Comparison of ENCODE assay signal across 1 cellular context in the genomic region with DNA sequence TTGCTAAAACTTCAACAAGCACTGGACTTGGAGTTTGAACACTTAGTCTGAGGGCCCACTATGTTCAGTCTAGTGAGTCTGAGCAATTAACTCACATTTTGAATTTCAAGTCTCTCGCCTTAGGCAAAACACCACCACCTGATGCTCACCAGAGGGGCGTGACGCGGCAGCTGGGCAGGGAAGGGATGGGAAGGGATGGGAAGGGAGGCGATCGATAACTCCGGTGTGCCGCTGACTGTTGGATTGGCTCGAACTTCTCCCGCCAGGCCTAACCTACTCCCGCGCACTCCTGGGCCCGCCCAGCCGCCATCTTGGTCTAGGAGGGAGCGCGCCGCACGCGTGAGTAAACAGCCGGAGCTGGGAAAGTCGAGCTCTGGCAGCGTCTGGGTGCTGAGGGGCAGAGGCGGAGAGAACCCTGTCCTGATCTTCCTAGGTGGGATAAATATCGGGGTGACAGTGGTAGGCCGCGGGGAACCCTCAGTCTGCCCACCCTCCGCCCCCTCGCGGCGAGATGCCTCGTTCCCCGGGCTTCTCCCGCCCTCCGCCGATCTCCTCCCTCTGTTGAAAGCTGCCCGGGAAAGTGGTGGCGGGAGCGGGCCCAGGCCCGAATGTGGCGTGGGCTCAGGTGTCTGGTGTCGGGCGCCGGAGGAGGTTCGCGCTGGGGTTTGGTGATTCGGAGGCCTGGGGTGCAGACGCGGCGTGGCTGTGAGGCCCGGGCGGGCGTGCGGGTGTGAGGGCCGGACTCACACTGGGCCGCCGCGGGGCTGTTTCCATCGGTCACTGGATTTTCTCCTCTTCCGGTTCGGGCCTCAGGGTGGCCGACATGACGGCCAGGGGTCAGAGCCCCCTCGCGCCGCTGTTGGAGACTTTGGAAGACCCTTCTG.
A peak's percentile ranks its signal among the peaks of the same experiment; 100 is the strongest.
TF ChIP-seq lines count a peak whose summit lies in the region.

A gene with protein sequence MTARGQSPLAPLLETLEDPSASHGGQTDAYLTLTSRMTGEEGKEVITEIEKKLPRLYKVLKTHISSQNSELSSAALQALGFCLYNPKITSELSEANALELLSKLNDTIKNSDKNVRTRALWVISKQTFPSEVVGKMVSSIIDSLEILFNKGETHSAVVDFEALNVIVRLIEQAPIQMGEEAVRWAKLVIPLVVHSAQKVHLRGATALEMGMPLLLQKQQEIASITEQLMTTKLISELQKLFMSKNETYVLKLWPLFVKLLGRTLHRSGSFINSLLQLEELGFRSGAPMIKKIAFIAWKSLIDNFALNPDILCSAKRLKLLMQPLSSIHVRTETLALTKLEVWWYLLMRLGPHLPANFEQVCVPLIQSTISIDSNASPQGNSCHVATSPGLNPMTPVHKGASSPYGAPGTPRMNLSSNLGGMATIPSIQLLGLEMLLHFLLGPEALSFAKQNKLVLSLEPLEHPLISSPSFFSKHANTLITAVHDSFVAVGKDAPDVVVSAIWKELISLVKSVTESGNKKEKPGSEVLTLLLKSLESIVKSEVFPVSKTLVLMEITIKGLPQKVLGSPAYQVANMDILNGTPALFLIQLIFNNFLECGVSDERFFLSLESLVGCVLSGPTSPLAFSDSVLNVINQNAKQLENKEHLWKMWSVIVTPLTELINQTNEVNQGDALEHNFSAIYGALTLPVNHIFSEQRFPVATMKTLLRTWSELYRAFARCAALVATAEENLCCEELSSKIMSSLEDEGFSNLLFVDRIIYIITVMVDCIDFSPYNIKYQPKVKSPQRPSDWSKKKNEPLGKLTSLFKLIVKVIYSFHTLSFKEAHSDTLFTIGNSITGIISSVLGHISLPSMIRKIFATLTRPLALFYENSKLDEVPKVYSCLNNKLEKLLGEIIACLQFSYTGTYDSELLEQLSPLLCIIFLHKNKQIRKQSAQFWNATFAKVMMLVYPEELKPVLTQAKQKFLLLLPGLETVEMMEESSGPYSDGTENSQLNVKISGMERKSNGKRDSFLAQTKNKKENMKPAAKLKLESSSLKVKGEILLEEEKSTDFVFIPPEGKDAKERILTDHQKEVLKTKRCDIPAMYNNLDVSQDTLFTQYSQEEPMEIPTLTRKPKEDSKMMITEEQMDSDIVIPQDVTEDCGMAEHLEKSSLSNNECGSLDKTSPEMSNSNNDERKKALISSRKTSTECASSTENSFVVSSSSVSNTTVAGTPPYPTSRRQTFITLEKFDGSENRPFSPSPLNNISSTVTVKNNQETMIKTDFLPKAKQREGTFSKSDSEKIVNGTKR (N-terminal part only) (plus strand): TSS at position 302 of the 884 bp plus-strand sequence. CDS start 522 bp downstream, at position 824.

TF ChIP-seq in HEK293, 187 proteins besides CTCF, POLR2A, EP300 and RAD21 (continued from another document and continues in another):
- TF ChIP-seq ZNF76 (tag by site-specific recombination; IDR thresholded peaks at IDR 0.05; ENCODE audit: borderline replicate concordance, low read depth), result peak; percentile 77
- no peak for TF ChIP-seq ZNF423 (tag by site-specific recombination; IDR thresholded peaks at IDR 0.05)
- TF ChIP-seq ZNF140 (tag by site-specific recombination; IDR thresholded peaks at IDR 0.05), result no peak
- peak; percentile 93 for TF ChIP-seq KLF8 (tag by site-specific recombination; IDR thresholded peaks at IDR 0.05)
- 0 out of 2 replicates have a peak, but pooled peaks have one; percentile 10 for TF ChIP-seq ZNF600 (tag by site-specific recombination; IDR thresholded peaks at IDR 0.05)
- no peak for TF ChIP-seq ZNF37A (tag by site-specific recombination; IDR thresholded peaks at IDR 0.05)
- TF ChIP-seq, protein P1, sequence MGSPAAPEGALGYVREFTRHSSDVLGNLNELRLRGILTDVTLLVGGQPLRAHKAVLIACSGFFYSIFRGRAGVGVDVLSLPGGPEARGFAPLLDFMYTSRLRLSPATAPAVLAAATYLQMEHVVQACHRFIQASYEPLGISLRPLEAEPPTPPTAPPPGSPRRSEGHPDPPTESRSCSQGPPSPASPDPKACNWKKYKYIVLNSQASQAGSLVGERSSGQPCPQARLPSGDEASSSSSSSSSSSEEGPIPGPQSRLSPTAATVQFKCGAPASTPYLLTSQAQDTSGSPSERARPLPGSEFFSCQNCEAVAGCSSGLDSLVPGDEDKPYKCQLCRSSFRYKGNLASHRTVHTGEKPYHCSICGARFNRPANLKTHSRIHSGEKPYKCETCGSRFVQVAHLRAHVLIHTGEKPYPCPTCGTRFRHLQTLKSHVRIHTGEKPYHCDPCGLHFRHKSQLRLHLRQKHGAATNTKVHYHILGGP (tag by site-specific recombination; IDR thresholded peaks at IDR 0.05), result no peak
- TF ChIP-seq SCRT1 (tag by site-specific recombination; IDR thresholded peaks at IDR 0.05; ENCODE audit: borderline replicate concordance), result peak; percentile 84
- TF ChIP-seq ZNF335 (tag by site-specific recombination; conservative IDR thresholded peaks at IDR 0.05), result peak; percentile 73
- TF ChIP-seq ZNF292 (tag by site-specific recombination; IDR thresholded peaks at IDR 0.05; ENCODE audit: borderline replicate concordance, low read depth), result no peak
- no peak for TF ChIP-seq ZBTB7A (tag by site-specific recombination; IDR thresholded peaks at IDR 0.05; ENCODE audit: low read depth)
- TF ChIP-seq, protein P2, sequence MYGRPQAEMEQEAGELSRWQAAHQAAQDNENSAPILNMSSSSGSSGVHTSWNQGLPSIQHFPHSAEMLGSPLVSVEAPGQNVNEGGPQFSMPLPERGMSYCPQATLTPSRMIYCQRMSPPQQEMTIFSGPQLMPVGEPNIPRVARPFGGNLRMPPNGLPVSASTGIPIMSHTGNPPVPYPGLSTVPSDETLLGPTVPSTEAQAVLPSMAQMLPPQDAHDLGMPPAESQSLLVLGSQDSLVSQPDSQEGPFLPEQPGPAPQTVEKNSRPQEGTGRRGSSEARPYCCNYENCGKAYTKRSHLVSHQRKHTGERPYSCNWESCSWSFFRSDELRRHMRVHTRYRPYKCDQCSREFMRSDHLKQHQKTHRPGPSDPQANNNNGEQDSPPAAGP (tag by site-specific recombination; IDR thresholded peaks at IDR 0.05), result peak; percentile 77
- no peak for TF ChIP-seq ZNF280C (tag by site-specific recombination; IDR thresholded peaks at IDR 0.05)
- TF ChIP-seq, protein P3, sequence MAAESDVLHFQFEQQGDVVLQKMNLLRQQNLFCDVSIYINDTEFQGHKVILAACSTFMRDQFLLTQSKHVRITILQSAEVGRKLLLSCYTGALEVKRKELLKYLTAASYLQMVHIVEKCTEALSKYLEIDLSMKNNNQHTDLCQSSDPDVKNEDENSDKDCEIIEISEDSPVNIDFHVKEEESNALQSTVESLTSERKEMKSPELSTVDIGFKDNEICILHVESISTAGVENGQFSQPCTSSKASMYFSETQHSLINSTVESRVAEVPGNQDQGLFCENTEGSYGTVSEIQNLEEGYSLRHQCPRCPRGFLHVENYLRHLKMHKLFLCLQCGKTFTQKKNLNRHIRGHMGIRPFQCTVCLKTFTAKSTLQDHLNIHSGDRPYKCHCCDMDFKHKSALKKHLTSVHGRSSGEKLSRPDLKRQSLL (tag by site-specific recombination; IDR thresholded peaks at IDR 0.05), result 0 out of 2 replicates have a peak, but pooled peaks have one; percentile 7
- TF ChIP-seq ZNF19 (tag by site-specific recombination; IDR thresholded peaks at IDR 0.05; ENCODE audit: low read depth), result no peak
- TF ChIP-seq, protein P4, sequence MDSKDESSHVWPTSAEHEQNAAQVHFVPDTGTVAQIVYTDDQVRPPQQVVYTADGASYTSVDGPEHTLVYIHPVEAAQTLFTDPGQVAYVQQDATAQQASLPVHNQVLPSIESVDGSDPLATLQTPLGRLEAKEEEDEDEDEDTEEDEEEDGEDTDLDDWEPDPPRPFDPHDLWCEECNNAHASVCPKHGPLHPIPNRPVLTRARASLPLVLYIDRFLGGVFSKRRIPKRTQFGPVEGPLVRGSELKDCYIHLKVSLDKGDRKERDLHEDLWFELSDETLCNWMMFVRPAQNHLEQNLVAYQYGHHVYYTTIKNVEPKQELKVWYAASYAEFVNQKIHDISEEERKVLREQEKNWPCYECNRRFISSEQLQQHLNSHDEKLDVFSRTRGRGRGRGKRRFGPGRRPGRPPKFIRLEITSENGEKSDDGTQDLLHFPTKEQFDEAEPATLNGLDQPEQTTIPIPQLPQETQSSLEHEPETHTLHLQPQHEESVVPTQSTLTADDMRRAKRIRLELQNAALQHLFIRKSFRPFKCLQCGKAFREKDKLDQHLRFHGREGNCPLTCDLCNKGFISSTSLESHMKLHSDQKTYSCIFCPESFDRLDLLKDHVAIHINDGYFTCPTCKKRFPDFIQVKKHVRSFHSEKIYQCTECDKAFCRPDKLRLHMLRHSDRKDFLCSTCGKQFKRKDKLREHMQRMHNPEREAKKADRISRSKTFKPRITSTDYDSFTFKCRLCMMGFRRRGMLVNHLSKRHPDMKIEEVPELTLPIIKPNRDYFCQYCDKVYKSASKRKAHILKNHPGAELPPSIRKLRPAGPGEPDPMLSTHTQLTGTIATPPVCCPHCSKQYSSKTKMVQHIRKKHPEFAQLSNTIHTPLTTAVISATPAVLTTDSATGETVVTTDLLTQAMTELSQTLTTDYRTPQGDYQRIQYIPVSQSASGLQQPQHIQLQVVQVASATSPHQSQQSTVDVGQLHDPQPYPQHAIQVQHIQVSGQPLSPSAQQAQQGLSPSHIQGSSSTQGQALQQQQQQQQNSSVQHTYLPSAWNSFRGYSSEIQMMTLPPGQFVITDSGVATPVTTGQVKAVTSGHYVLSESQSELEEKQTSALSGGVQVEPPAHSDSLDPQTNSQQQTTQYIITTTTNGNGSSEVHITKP (tag by site-specific recombination; IDR thresholded peaks at IDR 0.05), result peak; percentile 63
- peak; percentile 67 for TF ChIP-seq ZNF366 (tag by site-specific recombination; conservative IDR thresholded peaks at IDR 0.05)
- no peak for TF ChIP-seq ZBTB21 (tag by site-specific recombination; IDR thresholded peaks at IDR 0.05)
- TF ChIP-seq ZNF362 (tag by site-specific recombination; IDR thresholded peaks at IDR 0.05), result no peak
- TF ChIP-seq ZNF354C (tag by site-specific recombination; IDR thresholded peaks at IDR 0.05; ENCODE audit: borderline replicate concordance, low read depth), result no peak
- TF ChIP-seq ZSCAN4 (tag by site-specific recombination; IDR thresholded peaks at IDR 0.05), result peak; percentile 19; the same call in 1 of the 2 replicates
- no peak for TF ChIP-seq ZNF175 (tag by site-specific recombination; IDR thresholded peaks at IDR 0.05)
- peak; percentile 82 for TF ChIP-seq ZEB2 (tag by site-specific recombination; IDR thresholded peaks at IDR 0.05)
- TF ChIP-seq, protein P5, sequence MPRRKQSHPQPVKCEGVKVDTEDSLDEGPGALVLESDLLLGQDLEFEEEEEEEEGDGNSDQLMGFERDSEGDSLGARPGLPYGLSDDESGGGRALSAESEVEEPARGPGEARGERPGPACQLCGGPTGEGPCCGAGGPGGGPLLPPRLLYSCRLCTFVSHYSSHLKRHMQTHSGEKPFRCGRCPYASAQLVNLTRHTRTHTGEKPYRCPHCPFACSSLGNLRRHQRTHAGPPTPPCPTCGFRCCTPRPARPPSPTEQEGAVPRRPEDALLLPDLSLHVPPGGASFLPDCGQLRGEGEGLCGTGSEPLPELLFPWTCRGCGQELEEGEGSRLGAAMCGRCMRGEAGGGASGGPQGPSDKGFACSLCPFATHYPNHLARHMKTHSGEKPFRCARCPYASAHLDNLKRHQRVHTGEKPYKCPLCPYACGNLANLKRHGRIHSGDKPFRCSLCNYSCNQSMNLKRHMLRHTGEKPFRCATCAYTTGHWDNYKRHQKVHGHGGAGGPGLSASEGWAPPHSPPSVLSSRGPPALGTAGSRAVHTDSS (tag by site-specific recombination; IDR thresholded peaks at IDR 0.05), result no peak
- TF ChIP-seq GLIS2 (tag by site-specific recombination; IDR thresholded peaks at IDR 0.05), result no peak
- no peak for TF ChIP-seq ZNF433 (tag by site-specific recombination; IDR thresholded peaks at IDR 0.05; ENCODE audit: low read depth)
- TF ChIP-seq PRDM4 (tag by site-specific recombination; IDR thresholded peaks at IDR 0.05), result 0 out of 2 replicates have a peak, but pooled peaks have one; percentile 12
